ENCODE assay signal across 1 cellular context in the genomic region with DNA sequence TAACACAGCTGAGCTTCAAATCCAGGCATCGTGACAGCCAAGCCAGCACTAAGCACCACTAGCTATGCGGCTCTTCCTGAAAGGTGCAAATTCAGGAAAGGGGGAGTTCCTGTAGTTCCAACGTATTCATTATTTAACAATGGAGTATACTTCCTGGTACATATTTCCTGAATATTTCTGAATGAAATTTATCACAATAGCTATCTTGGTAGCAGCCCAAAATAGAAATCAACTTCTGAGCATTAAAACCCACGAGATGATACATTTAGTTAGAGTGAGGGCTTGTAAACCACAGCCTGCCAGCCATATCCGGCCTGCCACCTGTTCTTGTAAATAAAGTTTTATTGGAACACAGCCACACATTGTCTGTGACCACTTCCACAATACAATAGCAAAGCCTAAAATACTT.
TF ChIP-seq lines count a peak whose summit lies in the region.

No MANE protein-coding gene starts in this region.

TF ChIP-seq in H1, 55 proteins besides CTCF, POLR2A, EP300 and RAD21 (continued from another document):
- TF ChIP-seq, protein P1, sequence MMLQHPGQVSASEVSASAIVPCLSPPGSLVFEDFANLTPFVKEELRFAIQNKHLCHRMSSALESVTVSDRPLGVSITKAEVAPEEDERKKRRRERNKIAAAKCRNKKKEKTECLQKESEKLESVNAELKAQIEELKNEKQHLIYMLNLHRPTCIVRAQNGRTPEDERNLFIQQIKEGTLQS (IDR thresholded peaks at IDR 0.05; ENCODE audit: insufficient read depth, low read depth, low read length) = no peak
- no peak for TF ChIP-seq HDAC6 (IDR thresholded peaks at IDR 0.05; ENCODE audit: low read depth, low read length)
- no peak for TF ChIP-seq TAF1 (IDR thresholded peaks at IDR 0.05; ENCODE audit: low read depth, low read length)
- TF ChIP-seq BRCA1 (IDR thresholded peaks at IDR 0.05; ENCODE audit: low read depth, low read length) = no peak
- TF ChIP-seq KDM1A (IDR thresholded peaks at IDR 0.05; ENCODE audit: borderline replicate concordance, low read length) = no peak
- TF ChIP-seq TAF7 (optimal IDR thresholded peaks at IDR 0.05; ENCODE audit: borderline replicate concordance, low read depth, low read length) = no peak
- no peak for TF ChIP-seq NRF1 (IDR thresholded peaks at IDR 0.05; ENCODE audit: low read depth, low read length)
